ENCODE assay signal across 20 cellular contexts in the genomic region with DNA sequence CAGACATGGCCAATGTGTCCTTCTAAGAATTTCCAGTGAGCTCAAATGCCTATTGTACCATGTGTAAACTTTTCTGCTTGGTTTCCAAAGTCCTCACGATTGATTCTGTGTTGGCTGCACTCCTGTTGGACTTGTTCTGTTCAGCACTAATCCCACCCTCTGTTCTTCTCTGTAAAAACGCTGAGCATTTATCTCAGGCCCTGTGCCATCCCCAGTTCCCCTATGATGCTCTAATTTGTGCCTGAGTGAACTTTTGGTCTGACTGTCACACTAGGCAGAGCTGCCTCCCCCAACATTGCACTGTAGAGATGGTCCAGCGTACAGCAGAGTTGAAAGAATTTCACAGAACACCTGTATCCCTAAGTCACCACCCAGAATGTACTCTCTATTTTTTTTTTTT.
"Had no signal": no experiment of that assay in that cellular context is flagged by ENCODE, and none has a peak within 500 bp of the region (broad histone marks: within the 10 kb centered on the region; RNA-seq: fewer than 3 reads in every experiment).

No MANE protein-coding gene starts in this region.

- DNase-seq: activated CD4-positive, alpha-beta memory T cell treated with anti-CD3 and anti-CD28 coated beads, Interleukin-2, amount 10 ng/mL, durations not matched to agents 7 days and 5 days; activated CD4-positive, alpha-beta T cell treated with anti-CD3 and anti-CD28 coated beads for 36 hours; activated naive CD4-positive, alpha-beta T cell treated with anti-CD3 and anti-CD28 coated beads, Interleukin-2, amount 50 U/mL, for 16 hours; amniotic stem cell; dermis blood vessel endothelial cell; endodermal cell; erythroblast; mucosa of descending colon; psoas muscle; spleen; stimulated activated CD4-positive, alpha-beta T cell treated with anti-CD3 and anti-CD28 coated beads, Interleukin-1b, Interleukin-23, amount 100 ng/mL, for 48 hours; substantia nigra; T-cell; T1000; WERI-Rb-1 had no signal

- H3K4me3 Mint-ChIP-seq: activated CD4-positive, alpha-beta memory T cell treated with anti-CD3 and anti-CD28 coated beads, Interleukin-2, amount 10 ng/mL, durations not matched to agents 7 days and 5 days; activated CD4-positive, alpha-beta T cell treated with anti-CD3 and anti-CD28 coated beads for 36 hours; brain; endodermal cell; nephron; stimulated activated memory B cell treated with anti-CD40 and anti-IgM and Interleukin-4, amounts not matched to agents 10 μg/mL and 1 μg/mL and 100 μg/mL, for 72 hours; T-cell; type B pancreatic cell had no signal

- H3K4me1 Mint-ChIP-seq: brain had no signal

- ATAC-seq: activated CD4-positive, alpha-beta T cell treated with anti-CD3 and anti-CD28 coated beads for 36 hours; mucosa of descending colon; psoas muscle; sciatic nerve; stimulated activated memory B cell treated with anti-CD40 and anti-IgM and Interleukin-4, amounts not matched to agents 10 μg/mL and 1 μg/mL and 100 μg/mL, for 72 hours; T-cell had no signal

- H3K27me3 Mint-ChIP-seq: activated CD4-positive, alpha-beta memory T cell treated with anti-CD3 and anti-CD28 coated beads, Interleukin-2, amount 10 ng/mL, durations not matched to agents 7 days and 5 days; activated CD4-positive, alpha-beta T cell treated with anti-CD3 and anti-CD28 coated beads for 36 hours; brain; stimulated activated memory B cell treated with anti-CD40 and anti-IgM and Interleukin-4, amounts not matched to agents 10 μg/mL and 1 μg/mL and 100 μg/mL, for 72 hours; T-cell; type B pancreatic cell had no signal

- H3K9me3 Mint-ChIP-seq: activated CD4-positive, alpha-beta memory T cell treated with anti-CD3 and anti-CD28 coated beads, Interleukin-2, amount 10 ng/mL, durations not matched to agents 7 days and 5 days; stimulated activated memory B cell treated with anti-CD40 and anti-IgM and Interleukin-4, amounts not matched to agents 10 μg/mL and 1 μg/mL and 100 μg/mL, for 72 hours; T-cell had no signal

- H3K27ac Mint-ChIP-seq: activated CD4-positive, alpha-beta memory T cell treated with anti-CD3 and anti-CD28 coated beads, Interleukin-2, amount 10 ng/mL, durations not matched to agents 7 days and 5 days; activated CD4-positive, alpha-beta T cell treated with anti-CD3 and anti-CD28 coated beads for 36 hours; endodermal cell; nephron; stimulated activated memory B cell treated with anti-CD40 and anti-IgM and Interleukin-4, amounts not matched to agents 10 μg/mL and 1 μg/mL and 100 μg/mL, for 72 hours; T-cell; type B pancreatic cell had no signal
